Comparison of ENCODE assay signal across 24 cellular contexts in the genomic region with DNA sequence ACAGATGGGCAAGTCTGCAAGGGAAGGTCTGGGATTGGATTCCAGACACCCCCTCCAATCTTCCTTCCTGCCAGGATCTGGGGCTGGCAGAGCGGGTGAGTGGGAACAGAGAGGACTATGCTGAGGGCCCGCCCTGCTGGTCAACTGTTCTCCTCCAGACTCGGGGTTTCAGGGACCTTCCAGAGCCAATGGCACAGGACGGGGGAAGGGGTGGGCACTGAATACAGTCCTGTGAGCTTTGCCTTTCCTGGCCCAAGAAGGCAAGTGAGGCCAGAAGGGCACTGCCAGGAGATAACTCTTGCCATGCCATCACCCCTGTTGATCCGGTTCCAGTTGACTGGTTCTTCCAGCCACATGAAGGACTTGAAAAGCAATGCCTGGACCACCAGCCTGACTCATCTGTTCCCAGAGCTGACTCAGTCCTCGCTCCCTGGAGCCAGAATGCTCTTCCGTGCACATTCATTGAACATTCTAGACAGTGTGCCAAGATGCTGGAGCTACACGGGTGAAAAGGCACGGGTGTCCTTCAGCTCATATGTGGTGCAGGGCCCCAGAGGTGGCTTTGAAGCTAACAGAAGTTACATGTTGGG. TPM values are rescaled to one million over a fixed set of nuclear protein-coding genes. Genes with fewer than 3 reads are reported as not detected.
DNase-seq lines count a peak whose midpoint lies in the region; ATAC-seq, FAIRE-seq and TF ChIP-seq lines count a peak whose summit lies in the region.
"Had no signal": no experiment of that assay in that cellular context is flagged by ENCODE, and none has a peak within 500 bp of the region (broad histone marks: within the 10 kb centered on the region; RNA-seq: fewer than 3 reads in every experiment).

No MANE protein-coding gene starts in this region.

- no peaks in the 10 kb centered on the region for H3K9me3 ChIP-seq in HepG2 (ENCODE audit: low read length)
- H3K9me3 ChIP-seq: right lobe of liver, transverse colon had no signal

- no peak for TF ChIP-seq POLR2A in HepG2 (IDR thresholded peaks at IDR 0.05; ENCODE audit: insufficient read depth in 1 of 2, low read depth in 2 of 2, low read length in 2 of 2)

- H3K36me3 ChIP-seq in brain microvascular endothelial cell (replicated peaks) (no peaks in the 10 kb centered on the region), HepG2 (replicated peaks in 1 of 2; ENCODE audit: control insufficient read depth in 1 of 2, insufficient read depth in 2 of 2, low read length in 2 of 2) (no peaks in the 10 kb centered on the region)
- H3K36me3 ChIP-seq: right lobe of liver, SJSA1, transverse colon had no signal

- H3K4me3 ChIP-seq in AG10803 (ENCODE audit: low read length) = no peak overlapping the region
- H3K4me3 ChIP-seq in brain microvascular endothelial cell (ENCODE audit: low read depth, low read length) = no peak overlapping the region
- no peak overlapping the region for H3K4me3 ChIP-seq in HepG2 (replicated peaks in 1 of 3; ENCODE audit: insufficient read depth in 1 of 3, low read depth in 2 of 3, low read length in 3 of 3)
- H3K4me3 ChIP-seq: SJSA1, transverse colon had no signal

- TF ChIP-seq CTCF in AG10803 (conservative IDR thresholded peaks at IDR 0.05; ENCODE audit: low read length) (no peak), brain microvascular endothelial cell (IDR thresholded peaks at IDR 0.05; ENCODE audit: low read depth, low read length, missing control alignments) (no peak), HepG2 (CRISPR knock-in tag; IDR thresholded peaks at IDR 0.05) (no peak), osteocyte (IDR thresholded peaks at IDR 0.05) (no peak)

- no peak for TF ChIP-seq EP300 in HepG2 (IDR thresholded peaks at IDR 0.05; ENCODE audit: low read depth in 2 of 2, low read length in 2 of 2)
- TF ChIP-seq EP300 in HepG2 (CRISPR knock-in tag; IDR thresholded peaks at IDR 0.05; ENCODE audit: borderline replicate concordance) = no peak

- CTCF ChIA-PET in HepG2 (lab: Yijun Ruan, JAX; ENCODE audit: low intra/inter-chr PET ratio, low total read pairs) = no interaction called here

- in situ Hi-C loops in brain microvascular endothelial cell (cut with HindIII; ENCODE audit: low pct_ligation_motif_present, low sequenced_read_pairs) = no loop called here
- in situ Hi-C loops in HepG2 (cut with HindIII; ENCODE audit: extremely low pct_ligation_motif_present, low pct_unique_long_range_greater_than_20kb) = no loop called here

- 4% methylated on average over 8 of the region's 9 CpGs for WGBS in HepG2 (ENCODE audit: low lambda C conversion rate)

- no peak for ATAC-seq in HepG2
- ATAC-seq in activated T-cell treated with anti-CD3 and anti-CD28 coated beads, Interleukin-2, amount 50 U/mL, for 72 hours (replicated peaks in 1 of 2) = no peak
- ATAC-seq: activated T-helper 17 cell treated with anti-CD3 and anti-CD28 coated beads, Interleukin-2, amount 50 U/mL, for 72 hours; foreskin keratinocyte; stimulated activated effector memory CD8-positive, alpha-beta T cell treated with anti-CD3 and anti-CD28 coated beads, Interleukin-12 subunit alpha, Interleukin-12 subunit beta, amount 100 ng/mL, for 72 hours had no signal

- no peak for TF ChIP-seq RAD21 in HepG2 (CRISPR knock-in tag; IDR thresholded peaks at IDR 0.05)

- no peak overlapping the region for H3K4me3 Mint-ChIP-seq in activated T-cell treated with anti-CD3 and anti-CD28 coated beads, Interleukin-2, amount 50 U/mL, for 72 hours
- no peak overlapping the region for H3K4me3 Mint-ChIP-seq in osteocyte (ENCODE audit: unreplicated experiment)
- H3K4me3 Mint-ChIP-seq: activated CD4-positive, alpha-beta memory T cell treated with anti-CD3 and anti-CD28 coated beads for 36 hours; activated T-helper 17 cell treated with anti-CD3 and anti-CD28 coated beads, Interleukin-2, amount 50 U/mL, for 72 hours; neural crest cell; stimulated activated effector memory CD8-positive, alpha-beta T cell treated with anti-CD3 and anti-CD28 coated beads, Interleukin-12 subunit alpha, Interleukin-12 subunit beta, amount 100 ng/mL, for 72 hours had no signal

- H3K9me3 Mint-ChIP-seq in activated T-cell treated with anti-CD3 and anti-CD28 coated beads, Interleukin-2, amount 50 U/mL, for 72 hours = no peaks in the 10 kb centered on the region
- no peaks in the 10 kb centered on the region for H3K9me3 Mint-ChIP-seq in osteocyte (ENCODE audit: unreplicated experiment)
- H3K9me3 Mint-ChIP-seq: activated CD4-positive, alpha-beta memory T cell treated with anti-CD3 and anti-CD28 coated beads for 36 hours; activated T-helper 17 cell treated with anti-CD3 and anti-CD28 coated beads, Interleukin-2, amount 50 U/mL, for 72 hours; neural crest cell; stimulated activated effector memory CD8-positive, alpha-beta T cell treated with anti-CD3 and anti-CD28 coated beads, Interleukin-12 subunit alpha, Interleukin-12 subunit beta, amount 100 ng/mL, for 72 hours had no signal

- no TSS peak for BruUV-seq in HepG2 (replicated peaks; lab: Mats Ljungman, UMichigan)

- POLR2A ChIA-PET in HepG2 (lab: Yijun Ruan, JAX) = interaction anchor here (1.1 to 1.6 kb wide), 2 partner anchors 11 to 26 kb away, joined by 3 to 5 read pairs; no protein-coding TSS in a partner anchor

- H3K36me3 Mint-ChIP-seq in activated T-cell treated with anti-CD3 and anti-CD28 coated beads, Interleukin-2, amount 50 U/mL, for 72 hours (ENCODE audit: insufficient read depth in 2 of 2) = no peaks in the 10 kb centered on the region
- no peaks in the 10 kb centered on the region for H3K36me3 Mint-ChIP-seq in osteocyte (ENCODE audit: unreplicated experiment)
- H3K36me3 Mint-ChIP-seq: activated CD4-positive, alpha-beta memory T cell treated with anti-CD3 and anti-CD28 coated beads for 36 hours; stimulated activated effector memory CD8-positive, alpha-beta T cell treated with anti-CD3 and anti-CD28 coated beads, Interleukin-12 subunit alpha, Interleukin-12 subunit beta, amount 100 ng/mL, for 72 hours had no signal

- no peak overlapping the region for H3K27ac ChIP-seq in brain microvascular endothelial cell
- no peak overlapping the region for H3K27ac ChIP-seq in HepG2 (ENCODE audit: extremely low read length, insufficient read depth, low read length)
- H3K27ac ChIP-seq: dorsolateral prefrontal cortex, foreskin keratinocyte, SJSA1, transverse colon had no signal

- intact Hi-C loops in HepG2 (cut with micrococcal nuclease; ENCODE audit: unreplicated experiment) = no loop called here

- no peak for FAIRE-seq in HepG2 (lab: Jason Lieb, UNC)

- no peak overlapping the region for H3K27ac Mint-ChIP-seq in activated T-cell treated with anti-CD3 and anti-CD28 coated beads, Interleukin-2, amount 50 U/mL, for 72 hours
- H3K27ac Mint-ChIP-seq in osteocyte (ENCODE audit: unreplicated experiment) = no peak overlapping the region
- H3K27ac Mint-ChIP-seq: activated CD4-positive, alpha-beta memory T cell treated with anti-CD3 and anti-CD28 coated beads for 36 hours; activated T-helper 17 cell treated with anti-CD3 and anti-CD28 coated beads, Interleukin-2, amount 50 U/mL, for 72 hours; stimulated activated effector memory CD8-positive, alpha-beta T cell treated with anti-CD3 and anti-CD28 coated beads, Interleukin-12 subunit alpha, Interleukin-12 subunit beta, amount 100 ng/mL, for 72 hours had no signal

- no peak overlapping the region; the same call in 1 of the 2 replicates for H3K9ac ChIP-seq in HepG2 (ENCODE audit: insufficient read depth, low read depth, low read length)

- peaks cover 48% of the 10 kb centered on the region for H3K4me1 ChIP-seq in HepG2 (ENCODE audit: insufficient read depth, low read length)
- H3K4me1 ChIP-seq: foreskin keratinocyte, right lobe of liver, SJSA1, transverse colon had no signal

- H2AFZ ChIP-seq in HepG2 (ENCODE audit: low read length) = no peak overlapping the region

- H3K79me2 ChIP-seq in HepG2 (ENCODE audit: insufficient read depth, low read length) = no peaks in the 10 kb centered on the region

- no peaks in the 10 kb centered on the region for H4K20me1 ChIP-seq in HepG2 (ENCODE audit: insufficient read depth, low read length)

- peaks cover 4% of the 10 kb centered on the region for H3K4me1 Mint-ChIP-seq in activated T-cell treated with anti-CD3 and anti-CD28 coated beads, Interleukin-2, amount 50 U/mL, for 72 hours (ENCODE audit: low read depth)
- H3K4me1 Mint-ChIP-seq in osteocyte (ENCODE audit: unreplicated experiment) = no peaks in the 10 kb centered on the region
- H3K4me1 Mint-ChIP-seq: neural crest cell had no signal

- H3K27me3 ChIP-seq in brain microvascular endothelial cell (replicated peaks) = no peaks in the 10 kb centered on the region
- H3K27me3 ChIP-seq in HepG2 (ENCODE audit: control insufficient read depth in 1 of 2, insufficient read depth in 2 of 2, low read length in 2 of 2) = peaks cover 7 to 33% of the 10 kb centered on the region in 2 experiments; a peak in 4 of 5 replicates
- H3K27me3 ChIP-seq: foreskin keratinocyte, right lobe of liver, SJSA1 had no signal

- peak; percentile 41 for DNase-seq in AG10803 (ENCODE audit: low read depth)
- DNase-seq in LHCN-M2 (ENCODE audit: low read depth) = peak; percentile 63
- peak; percentile 10 for DNase-seq in brain microvascular endothelial cell
- no peak for DNase-seq in HepG2 (ENCODE audit: low spot score)
- DNase-seq in stimulated activated CD4-positive, alpha-beta T cell treated with anti-CD3 and anti-CD28 coated beads, Interleukin-12 subunit alpha, Interleukin-12 subunit beta, amount 100 ng/mL, for 4 hours = no peak
- no peak for DNase-seq in activated T-cell treated with anti-CD3 and anti-CD28 coated beads, Interleukin-2, amount 50 U/mL, for 72 hours
- no peak for DNase-seq in osteocyte (ENCODE audit: extremely low spot score, unreplicated experiment)
- no peak for DNase-seq in GF-D8 (lab: John Stamatoyannopoulos, UW)
- DNase-seq: activated CD4-positive, alpha-beta memory T cell treated with anti-CD3 and anti-CD28 coated beads for 36 hours; amygdala; DMS 273 treated with DMSO at 0.1 percent for 48 hours; dorsolateral prefrontal cortex; foreskin keratinocyte; GOT3; KBM-7; NCI-H1436 treated with DMSO at 0.1 percent for 48 hours; NCI-H345; right lobe of liver had no signal

- no peaks in the 10 kb centered on the region for H3K27me3 Mint-ChIP-seq in activated T-cell treated with anti-CD3 and anti-CD28 coated beads, Interleukin-2, amount 50 U/mL, for 72 hours (ENCODE audit: low read depth)
- H3K27me3 Mint-ChIP-seq in osteocyte (ENCODE audit: unreplicated experiment) = no peaks in the 10 kb centered on the region
- H3K27me3 Mint-ChIP-seq: activated CD4-positive, alpha-beta memory T cell treated with anti-CD3 and anti-CD28 coated beads for 36 hours; activated T-helper 17 cell treated with anti-CD3 and anti-CD28 coated beads, Interleukin-2, amount 50 U/mL, for 72 hours had no signal

- H3K4me2 ChIP-seq in HepG2 (ENCODE audit: low read depth, low read length) = peak overlapping the region; percentile 45; the same call in 1 of the 2 replicates

RNA-seq across cellular contexts. Expression of a gene that starts 0.5 kb away (rescaled TPM):
- 0.06 TPM in 1 of 2 replicates, not detected in the other for total RNA-seq in LHCN-M2 (2014; rRNA removed)
- 0.04 TPM for polyA plus RNA-seq in LHCN-M2 (2012)
- total RNA-seq in HepG2 (2016; rRNA removed; fragmentation: Illumina TruSeq; extraction: Trizol) = 0.11 TPM in 1 of 2 replicates, not detected in the other
- total RNA-seq in HepG2 (2016; cell fraction: cytosol; rRNA removed; fragmentation: Illumina TruSeq; extraction: Trizol; ENCODE audit: low read depth) = not detected in 2 replicates
- total RNA-seq in HepG2 (2016; cell fraction: insoluble cytoplasmic fraction; rRNA removed; fragmentation: Illumina TruSeq; extraction: Trizol) = not detected in 2 replicates
- total RNA-seq in HepG2 (2016; cell fraction: membrane; rRNA removed; fragmentation: Illumina TruSeq; extraction: Trizol) = not detected in 2 replicates
- not detected in 2 replicates for total RNA-seq in HepG2 (2016; cell fraction: nucleus; rRNA removed; fragmentation: Illumina TruSeq; extraction: Trizol)
- polyA plus RNA-seq in HepG2 (2011; rRNA removed) = 0.07 and 0.22 TPM in 2 replicates
- 0.01 TPM in 1 of 2 replicates, not detected in the other for polyA plus RNA-seq in HepG2 (2011; cell fraction: cytosol; rRNA removed)
- polyA plus RNA-seq in HepG2 (2011; cell fraction: nucleus; rRNA removed) = 0.07 and 0.16 TPM in 2 replicates
- 0.09 TPM in 1 of 2 replicates, not detected in the other for polyA plus RNA-seq in HepG2 (2012)
- not detected in 2 replicates for polyA plus RNA-seq in HepG2 (2016; cell fraction: cytosol; fragmentation: Illumina TruSeq; extraction: Trizol; ENCODE audit: low read depth)
- 0.15 TPM in 1 of 2 replicates, not detected in the other for polyA plus RNA-seq in HepG2 (2016; cell fraction: insoluble cytoplasmic fraction; fragmentation: Illumina TruSeq; extraction: Trizol; ENCODE audit: low read depth)
- not detected in 2 replicates for polyA plus RNA-seq in HepG2 (2016; cell fraction: membrane; fragmentation: Illumina TruSeq; extraction: Trizol; ENCODE audit: low read depth)
- not detected in 2 replicates for polyA plus RNA-seq in HepG2 (2016; cell fraction: nucleus; fragmentation: Illumina TruSeq; extraction: Trizol; ENCODE audit: insufficient read depth, low read depth)
- 0.07 and 0.12 TPM in 2 replicates for polyA minus RNA-seq in HepG2 (2011; rRNA and poly(A)+ RNA removed; ENCODE audit: low replicate concordance)
- polyA minus RNA-seq in HepG2 (2011; cell fraction: cytosol; rRNA and poly(A)+ RNA removed) = not detected in 2 replicates
- not detected in 2 replicates for polyA minus RNA-seq in HepG2 (2011; cell fraction: nucleus; rRNA and poly(A)+ RNA removed)
- under 1 TPM; 0.14 to 0.21 TPM for total RNA-seq in activated T-cell treated with anti-CD3 and anti-CD28 coated beads, Interleukin-2, amount 50 U/mL, for 72 hours
- total RNA-seq in osteocyte = not detected in 2 replicates
- total RNA-seq: foreskin keratinocyte, lung microvascular endothelial cell, neural crest cell, SJSA1 had no signal
- polyA plus RNA-seq: foreskin keratinocyte had no signal

RNA-seq across cellular contexts. Expression of a gene that starts 22.0 kb away (rescaled TPM):
- total RNA-seq in LHCN-M2 (2014; rRNA removed) = 10.4 and 11.9 TPM in 2 replicates
- polyA plus RNA-seq in LHCN-M2 (2012) = 3.0 TPM
- 16.5 and 18.0 TPM in 2 replicates for total RNA-seq in HepG2 (2016; rRNA removed; fragmentation: Illumina TruSeq; extraction: Trizol)
- 3.5 and 3.9 TPM in 2 replicates for total RNA-seq in HepG2 (2016; cell fraction: cytosol; rRNA removed; fragmentation: Illumina TruSeq; extraction: Trizol; ENCODE audit: low read depth)
- 15.2 and 18.5 TPM in 2 replicates for total RNA-seq in HepG2 (2016; cell fraction: insoluble cytoplasmic fraction; rRNA removed; fragmentation: Illumina TruSeq; extraction: Trizol)
- 9.1 and 10.4 TPM in 2 replicates for total RNA-seq in HepG2 (2016; cell fraction: membrane; rRNA removed; fragmentation: Illumina TruSeq; extraction: Trizol)
- 12.6 and 15.6 TPM in 2 replicates for total RNA-seq in HepG2 (2016; cell fraction: nucleus; rRNA removed; fragmentation: Illumina TruSeq; extraction: Trizol)
- polyA plus RNA-seq in HepG2 (2011; rRNA removed) = 3.5 and 4.0 TPM in 2 replicates
- 1.9 and 2.7 TPM in 2 replicates for polyA plus RNA-seq in HepG2 (2011; cell fraction: cytosol; rRNA removed)
- 7.0 and 8.7 TPM in 2 replicates for polyA plus RNA-seq in HepG2 (2011; cell fraction: nucleus; rRNA removed)
- polyA plus RNA-seq in HepG2 (2012) = 4.4 and 6.0 TPM in 2 replicates
- polyA plus RNA-seq in HepG2 (2016; cell fraction: cytosol; fragmentation: Illumina TruSeq; extraction: Trizol; ENCODE audit: low read depth) = 0.78 TPM in 2 replicates
- 14.6 and 15.4 TPM in 2 replicates for polyA plus RNA-seq in HepG2 (2016; cell fraction: insoluble cytoplasmic fraction; fragmentation: Illumina TruSeq; extraction: Trizol; ENCODE audit: low read depth)
- polyA plus RNA-seq in HepG2 (2016; cell fraction: membrane; fragmentation: Illumina TruSeq; extraction: Trizol; ENCODE audit: low read depth) = 2.1 and 2.2 TPM in 2 replicates
- polyA plus RNA-seq in HepG2 (2016; cell fraction: nucleus; fragmentation: Illumina TruSeq; extraction: Trizol; ENCODE audit: insufficient read depth, low read depth) = 18.5 and 20.4 TPM in 2 replicates
- polyA minus RNA-seq in HepG2 (2011; rRNA and poly(A)+ RNA removed; ENCODE audit: low replicate concordance) = 5.2 and 14.9 TPM in 2 replicates
- polyA minus RNA-seq in HepG2 (2011; cell fraction: cytosol; rRNA and poly(A)+ RNA removed) = 4.4 and 4.9 TPM in 2 replicates
- polyA minus RNA-seq in HepG2 (2011; cell fraction: nucleus; rRNA and poly(A)+ RNA removed) = 11.8 and 14.4 TPM in 2 replicates
- 10 to 100 TPM; 14.8 to 15.5 TPM for total RNA-seq in activated T-cell treated with anti-CD3 and anti-CD28 coated beads, Interleukin-2, amount 50 U/mL, for 72 hours
- total RNA-seq in osteocyte = 9.0 and 9.1 TPM in 2 replicates

RNA-seq across cellular contexts. Expression of a gene that starts 26.3 kb away (rescaled TPM):
- 35.5 and 43.5 TPM in 2 replicates for total RNA-seq in LHCN-M2 (2014; rRNA removed)
- 14.0 TPM for polyA plus RNA-seq in LHCN-M2 (2012)
- 40.3 and 41.2 TPM in 2 replicates for total RNA-seq in HepG2 (2016; rRNA removed; fragmentation: Illumina TruSeq; extraction: Trizol)
- total RNA-seq in HepG2 (2016; cell fraction: cytosol; rRNA removed; fragmentation: Illumina TruSeq; extraction: Trizol; ENCODE audit: low read depth) = 5.3 TPM in 2 replicates
- total RNA-seq in HepG2 (2016; cell fraction: insoluble cytoplasmic fraction; rRNA removed; fragmentation: Illumina TruSeq; extraction: Trizol) = 37.2 and 40.1 TPM in 2 replicates
- total RNA-seq in HepG2 (2016; cell fraction: membrane; rRNA removed; fragmentation: Illumina TruSeq; extraction: Trizol) = 18.8 and 22.5 TPM in 2 replicates
- 32.1 and 42.1 TPM in 2 replicates for total RNA-seq in HepG2 (2016; cell fraction: nucleus; rRNA removed; fragmentation: Illumina TruSeq; extraction: Trizol)
- polyA plus RNA-seq in HepG2 (2011; rRNA removed) = 10.2 and 14.7 TPM in 2 replicates
- polyA plus RNA-seq in HepG2 (2011; cell fraction: cytosol; rRNA removed) = 11.3 and 11.7 TPM in 2 replicates
- 31.7 and 37.4 TPM in 2 replicates for polyA plus RNA-seq in HepG2 (2011; cell fraction: nucleus; rRNA removed)
- 19.6 and 24.4 TPM in 2 replicates for polyA plus RNA-seq in HepG2 (2012)
- polyA plus RNA-seq in HepG2 (2016; cell fraction: cytosol; fragmentation: Illumina TruSeq; extraction: Trizol; ENCODE audit: low read depth) = 2.7 TPM in 2 replicates
- 30.0 and 30.7 TPM in 2 replicates for polyA plus RNA-seq in HepG2 (2016; cell fraction: insoluble cytoplasmic fraction; fragmentation: Illumina TruSeq; extraction: Trizol; ENCODE audit: low read depth)
- polyA plus RNA-seq in HepG2 (2016; cell fraction: membrane; fragmentation: Illumina TruSeq; extraction: Trizol; ENCODE audit: low read depth) = 9.5 and 9.9 TPM in 2 replicates
- polyA plus RNA-seq in HepG2 (2016; cell fraction: nucleus; fragmentation: Illumina TruSeq; extraction: Trizol; ENCODE audit: insufficient read depth, low read depth) = 40.2 and 42.2 TPM in 2 replicates
- 17.4 and 17.7 TPM in 2 replicates for polyA minus RNA-seq in HepG2 (2011; rRNA and poly(A)+ RNA removed; ENCODE audit: low replicate concordance)
- 10.1 and 13.1 TPM in 2 replicates for polyA minus RNA-seq in HepG2 (2011; cell fraction: cytosol; rRNA and poly(A)+ RNA removed)
- polyA minus RNA-seq in HepG2 (2011; cell fraction: nucleus; rRNA and poly(A)+ RNA removed) = 38.5 and 50.5 TPM in 2 replicates
- 10 to 100 TPM; 26.0 to 30.7 TPM for total RNA-seq in activated T-cell treated with anti-CD3 and anti-CD28 coated beads, Interleukin-2, amount 50 U/mL, for 72 hours
- total RNA-seq in osteocyte = 30.4 and 33.2 TPM in 2 replicates

RNA-seq across cellular contexts. Expression of a gene that starts 48.3 kb away (rescaled TPM):
- total RNA-seq in LHCN-M2 (2014; rRNA removed) = 2.3 and 3.9 TPM in 2 replicates
- 1.2 TPM for polyA plus RNA-seq in LHCN-M2 (2012)
- total RNA-seq in HepG2 (2016; rRNA removed; fragmentation: Illumina TruSeq; extraction: Trizol) = not detected in 2 replicates
- not detected in 2 replicates for total RNA-seq in HepG2 (2016; cell fraction: cytosol; rRNA removed; fragmentation: Illumina TruSeq; extraction: Trizol; ENCODE audit: low read depth)
- not detected in 2 replicates for total RNA-seq in HepG2 (2016; cell fraction: insoluble cytoplasmic fraction; rRNA removed; fragmentation: Illumina TruSeq; extraction: Trizol)
- total RNA-seq in HepG2 (2016; cell fraction: membrane; rRNA removed; fragmentation: Illumina TruSeq; extraction: Trizol) = not detected in 2 replicates
- total RNA-seq in HepG2 (2016; cell fraction: nucleus; rRNA removed; fragmentation: Illumina TruSeq; extraction: Trizol) = not detected in 2 replicates
- polyA plus RNA-seq in HepG2 (2011; rRNA removed) = not detected in 2 replicates
- polyA plus RNA-seq in HepG2 (2011; cell fraction: cytosol; rRNA removed) = not detected in 2 replicates
- not detected in 2 replicates for polyA plus RNA-seq in HepG2 (2011; cell fraction: nucleus; rRNA removed)
- polyA plus RNA-seq in HepG2 (2012) = 0.63 and 0.88 TPM in 2 replicates
- polyA plus RNA-seq in HepG2 (2016; cell fraction: cytosol; fragmentation: Illumina TruSeq; extraction: Trizol; ENCODE audit: low read depth) = not detected in 2 replicates
- polyA plus RNA-seq in HepG2 (2016; cell fraction: insoluble cytoplasmic fraction; fragmentation: Illumina TruSeq; extraction: Trizol; ENCODE audit: low read depth) = not detected in 2 replicates
- polyA plus RNA-seq in HepG2 (2016; cell fraction: membrane; fragmentation: Illumina TruSeq; extraction: Trizol; ENCODE audit: low read depth) = not detected in 2 replicates
- polyA plus RNA-seq in HepG2 (2016; cell fraction: nucleus; fragmentation: Illumina TruSeq; extraction: Trizol; ENCODE audit: insufficient read depth, low read depth) = not detected in 2 replicates
- 0.08 and 2.2 TPM in 2 replicates for polyA minus RNA-seq in HepG2 (2011; rRNA and poly(A)+ RNA removed; ENCODE audit: low replicate concordance)
- polyA minus RNA-seq in HepG2 (2011; cell fraction: cytosol; rRNA and poly(A)+ RNA removed) = not detected in 2 replicates
- not detected in 2 replicates for polyA minus RNA-seq in HepG2 (2011; cell fraction: nucleus; rRNA and poly(A)+ RNA removed)
- total RNA-seq in activated T-cell treated with anti-CD3 and anti-CD28 coated beads, Interleukin-2, amount 50 U/mL, for 72 hours = 10 to 100 TPM in 1 of 2 donors, 1 to 10 TPM in 1; 10.0 to 10.3 TPM
- 8.2 and 10.0 TPM in 2 replicates for total RNA-seq in osteocyte

RNA-seq across cellular contexts. Expression of a gene that starts 48.3 kb away (rescaled TPM):
- total RNA-seq in LHCN-M2 (2014; rRNA removed) = 15.8 and 18.7 TPM in 2 replicates
- polyA plus RNA-seq in LHCN-M2 (2012) = 8.3 TPM
- total RNA-seq in HepG2 (2016; rRNA removed; fragmentation: Illumina TruSeq; extraction: Trizol) = 1.3 and 2.1 TPM in 2 replicates
- total RNA-seq in HepG2 (2016; cell fraction: cytosol; rRNA removed; fragmentation: Illumina TruSeq; extraction: Trizol; ENCODE audit: low read depth) = 1.1 TPM in 2 replicates
- 1.2 and 2.0 TPM in 2 replicates for total RNA-seq in HepG2 (2016; cell fraction: insoluble cytoplasmic fraction; rRNA removed; fragmentation: Illumina TruSeq; extraction: Trizol)
- 0.31 and 0.77 TPM in 2 replicates for total RNA-seq in HepG2 (2016; cell fraction: membrane; rRNA removed; fragmentation: Illumina TruSeq; extraction: Trizol)
- total RNA-seq in HepG2 (2016; cell fraction: nucleus; rRNA removed; fragmentation: Illumina TruSeq; extraction: Trizol) = 4.0 and 4.9 TPM in 2 replicates
- 1.4 and 2.0 TPM in 2 replicates for polyA plus RNA-seq in HepG2 (2011; rRNA removed)
- polyA plus RNA-seq in HepG2 (2011; cell fraction: cytosol; rRNA removed) = 0.43 and 0.59 TPM in 2 replicates
- 3.0 and 4.0 TPM in 2 replicates for polyA plus RNA-seq in HepG2 (2011; cell fraction: nucleus; rRNA removed)
- polyA plus RNA-seq in HepG2 (2012) = 2.2 and 2.8 TPM in 2 replicates
- polyA plus RNA-seq in HepG2 (2016; cell fraction: cytosol; fragmentation: Illumina TruSeq; extraction: Trizol; ENCODE audit: low read depth) = 0.19 and 0.28 TPM in 2 replicates
- 0.53 and 0.94 TPM in 2 replicates for polyA plus RNA-seq in HepG2 (2016; cell fraction: insoluble cytoplasmic fraction; fragmentation: Illumina TruSeq; extraction: Trizol; ENCODE audit: low read depth)
- 0.18 and 0.56 TPM in 2 replicates for polyA plus RNA-seq in HepG2 (2016; cell fraction: membrane; fragmentation: Illumina TruSeq; extraction: Trizol; ENCODE audit: low read depth)
- 7.5 and 9.8 TPM in 2 replicates for polyA plus RNA-seq in HepG2 (2016; cell fraction: nucleus; fragmentation: Illumina TruSeq; extraction: Trizol; ENCODE audit: insufficient read depth, low read depth)
- polyA minus RNA-seq in HepG2 (2011; rRNA and poly(A)+ RNA removed; ENCODE audit: low replicate concordance) = 1.4 and 8.3 TPM in 2 replicates
- 0.40 and 0.70 TPM in 2 replicates for polyA minus RNA-seq in HepG2 (2011; cell fraction: cytosol; rRNA and poly(A)+ RNA removed)
- polyA minus RNA-seq in HepG2 (2011; cell fraction: nucleus; rRNA and poly(A)+ RNA removed) = 8.1 and 9.4 TPM in 2 replicates
- total RNA-seq in activated T-cell treated with anti-CD3 and anti-CD28 coated beads, Interleukin-2, amount 50 U/mL, for 72 hours = 10 to 100 TPM; 28.3 to 40.4 TPM
- 24.2 and 26.2 TPM in 2 replicates for total RNA-seq in osteocyte

Comparison
In these comparisons a context has a peak if more than half of its experiments do, and no peak if none do; other contexts are left out.
1. DNase-seq: peak in AG10803 (single experiment), LHCN-M2 (single experiment) and brain microvascular endothelial cell (single experiment); none in HepG2 (single experiment), stimulated activated CD4-positive, alpha-beta T cell treated with anti-CD3 and anti-CD28 coated beads, Interleukin-12 subunit alpha, Interleukin-12 subunit beta, amount 100 ng/mL, for 4 hours (single experiment), activated T-cell treated with anti-CD3 and anti-CD28 coated beads, Interleukin-2, amount 50 U/mL, for 72 hours (0 of 2), osteocyte (single experiment) and GF-D8 (single experiment).